21 cellular contexts compared by ENCODE assay signal in the genomic region with DNA sequence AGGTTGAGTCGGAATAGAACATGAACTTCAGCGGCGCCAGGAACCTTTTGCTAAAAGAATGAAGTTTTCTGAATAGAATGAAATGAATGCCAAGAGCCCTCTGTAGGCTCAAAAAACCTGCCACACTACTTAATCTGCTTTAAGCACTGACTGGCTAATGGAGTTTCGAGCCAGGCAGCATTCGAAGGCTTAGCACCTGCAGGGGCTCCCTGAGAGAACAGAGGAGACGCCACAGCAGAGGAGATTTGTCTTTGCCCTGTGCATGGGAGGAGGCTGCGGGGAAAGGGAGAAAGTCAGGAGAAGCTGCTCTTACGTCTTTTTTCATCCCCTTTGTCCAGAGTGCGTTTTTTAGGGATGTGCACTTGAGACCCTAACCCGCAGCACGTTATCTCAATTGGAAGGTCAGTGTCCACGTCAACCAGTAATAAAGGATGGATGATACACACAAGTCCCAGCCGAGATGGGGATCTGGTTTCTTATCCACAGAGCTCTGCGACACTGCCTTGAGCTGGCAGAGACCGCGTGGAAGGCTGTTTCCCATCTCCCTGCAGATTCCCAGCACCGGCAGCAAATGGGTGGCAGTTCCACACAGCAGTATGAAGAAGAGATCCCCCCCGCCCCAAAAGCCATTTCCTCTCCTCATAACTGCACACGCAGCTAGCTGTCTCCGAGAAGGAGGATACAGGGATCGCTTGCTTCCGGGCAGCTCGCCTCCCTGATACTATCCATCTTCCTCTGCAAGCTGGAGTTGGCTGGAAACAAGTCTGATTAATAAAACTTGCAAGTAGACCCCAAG.
"Had no signal": no experiment of that assay in that cellular context is flagged by ENCODE, and none has a peak within 500 bp of the region (broad histone marks: within the 10 kb centered on the region; RNA-seq: fewer than 3 reads in every experiment).

No MANE protein-coding gene starts in this region.

- H3K36me3 ChIP-seq: brain microvascular endothelial cell, colonic mucosa, gastroesophageal sphincter, heart left ventricle, sigmoid colon had no signal

- H3K4me3 Mint-ChIP-seq: activated CD4-positive, alpha-beta T cell treated with anti-CD3 and anti-CD28 coated beads, Interleukin-2, amount 10 ng/mL, durations not matched to agents 7 days and 5 days; activated CD8-positive, alpha-beta T cell treated with anti-CD3 and anti-CD28 coated beads for 36 hours; activated T-helper 1 cell treated with anti-CD3 and anti-CD28 coated beads, Interleukin-12 subunit alpha, Interleukin-12 subunit beta, Interleukin-2, Interleukin-4 antibody, amounts not matched to agents 30 ng/mL and 10 ng/mL and 1 ng/mL, durations not matched to agents 14 hours and 24 hours and 36 hours; central memory CD8-positive, alpha-beta T cell; nephron; stimulated activated naive B cell treated with anti-CD40 and anti-IgM and Interleukin-4, amounts not matched to agents 10 μg/mL and 1 μg/mL and 100 μg/mL, for 72 hours; T-cell; T-helper 2 cell treated with Interferon-gamma antibody and Interleukin-4, amounts not matched to agents 5 μg/mL and 100 μg/mL, for 36 hours had no signal

- H3K27me3 Mint-ChIP-seq: activated CD4-positive, alpha-beta T cell treated with anti-CD3 and anti-CD28 coated beads, Interleukin-2, amount 10 ng/mL, durations not matched to agents 7 days and 5 days; activated CD8-positive, alpha-beta T cell treated with anti-CD3 and anti-CD28 coated beads for 36 hours; stimulated activated naive B cell treated with anti-CD40 and anti-IgM and Interleukin-4, amounts not matched to agents 10 μg/mL and 1 μg/mL and 100 μg/mL, for 72 hours; T-cell had no signal

- DNase-seq: activated CD4-positive, alpha-beta T cell treated with anti-CD3 and anti-CD28 coated beads, Interleukin-2, amount 10 ng/mL, durations not matched to agents 7 days and 5 days; activated CD4-positive, CD25-positive, alpha-beta regulatory T cell treated with anti-CD3 and anti-CD28 coated beads, Interleukin-2, amount 50 U/mL, for 72 hours; activated CD8-positive, alpha-beta T cell treated with anti-CD3 and anti-CD28 coated beads for 36 hours; aorta; brain microvascular endothelial cell; colonic mucosa; stimulated activated CD4-positive, alpha-beta T cell treated with anti-CD3 and anti-CD28 coated beads, Interleukin-15, amount 100 ng/mL, for 24 hours; stimulated activated naive B cell treated with anti-CD40 and anti-IgM and Interleukin-4, amounts not matched to agents 10 μg/mL and 1 μg/mL and 100 μg/mL, for 72 hours; T-cell had no signal

- H3K4me3 ChIP-seq: colonic mucosa, gastroesophageal sphincter, heart left ventricle, sigmoid colon, smooth muscle cell had no signal

- ATAC-seq: activated CD8-positive, alpha-beta T cell treated with anti-CD3 and anti-CD28 coated beads for 36 hours; activated naive CD4-positive, alpha-beta T cell treated with anti-CD3 and anti-CD28 coated beads, Interleukin-2, amount 50 U/mL, for 72 hours; gastroesophageal sphincter; stimulated activated naive B cell treated with anti-CD40 and anti-IgM and Interleukin-4, amounts not matched to agents 10 μg/mL and 1 μg/mL and 100 μg/mL, for 72 hours; T-cell had no signal

- H3K27ac Mint-ChIP-seq: activated CD4-positive, alpha-beta T cell treated with anti-CD3 and anti-CD28 coated beads, Interleukin-2, amount 10 ng/mL, durations not matched to agents 7 days and 5 days; activated CD8-positive, alpha-beta T cell treated with anti-CD3 and anti-CD28 coated beads for 36 hours; activated naive CD4-positive, alpha-beta T cell treated with anti-CD3 and anti-CD28 coated beads, Interleukin-2, amount 50 U/mL, for 72 hours; activated T-helper 1 cell treated with anti-CD3 and anti-CD28 coated beads, Interleukin-12 subunit alpha, Interleukin-12 subunit beta, Interleukin-2, Interleukin-4 antibody, amounts not matched to agents 30 ng/mL and 10 ng/mL and 1 ng/mL, durations not matched to agents 14 hours and 24 hours and 36 hours; nephron; stimulated activated naive B cell treated with anti-CD40 and anti-IgM and Interleukin-4, amounts not matched to agents 10 μg/mL and 1 μg/mL and 100 μg/mL, for 72 hours; T-cell; T-helper 2 cell treated with Interferon-gamma antibody and Interleukin-4, amounts not matched to agents 5 μg/mL and 100 μg/mL, for 36 hours had no signal

- H3K9me3 Mint-ChIP-seq: activated CD4-positive, alpha-beta T cell treated with anti-CD3 and anti-CD28 coated beads, Interleukin-2, amount 10 ng/mL, durations not matched to agents 7 days and 5 days; activated CD8-positive, alpha-beta T cell treated with anti-CD3 and anti-CD28 coated beads for 36 hours; activated T-helper 1 cell treated with anti-CD3 and anti-CD28 coated beads, Interleukin-12 subunit alpha, Interleukin-12 subunit beta, Interleukin-2, Interleukin-4 antibody, amounts not matched to agents 30 ng/mL and 10 ng/mL and 1 ng/mL, durations not matched to agents 14 hours and 24 hours and 36 hours; central memory CD8-positive, alpha-beta T cell; nephron; T-cell; T-helper 2 cell treated with Interferon-gamma antibody and Interleukin-4, amounts not matched to agents 5 μg/mL and 100 μg/mL, for 36 hours had no signal

- H3K27ac ChIP-seq: brain microvascular endothelial cell, colonic mucosa, epithelial cell of prostate, gastroesophageal sphincter, heart left ventricle, sigmoid colon, VCaP had no signal

- H3K4me1 ChIP-seq: colonic mucosa, gastroesophageal sphincter, heart left ventricle, sigmoid colon had no signal

- H3K36me3 Mint-ChIP-seq: activated naive CD4-positive, alpha-beta T cell treated with anti-CD3 and anti-CD28 coated beads, Interleukin-2, amount 50 U/mL, for 72 hours; stimulated activated naive B cell treated with anti-CD40 and anti-IgM and Interleukin-4, amounts not matched to agents 10 μg/mL and 1 μg/mL and 100 μg/mL, for 72 hours; T-cell had no signal

- H3K4me1 Mint-ChIP-seq: activated CD4-positive, alpha-beta T cell treated with anti-CD3 and anti-CD28 coated beads, Interleukin-2, amount 10 ng/mL, durations not matched to agents 7 days and 5 days; central memory CD8-positive, alpha-beta T cell; stimulated activated naive B cell treated with anti-CD40 and anti-IgM and Interleukin-4, amounts not matched to agents 10 μg/mL and 1 μg/mL and 100 μg/mL, for 72 hours; T-cell had no signal

- H3K9me3 ChIP-seq: colonic mucosa, gastroesophageal sphincter, heart left ventricle, sigmoid colon had no signal

- FAIRE-seq: islet of Langerhans had no signal

- H3K27me3 ChIP-seq: brain microvascular endothelial cell, colonic mucosa had no signal
